In the genomic region with DNA sequence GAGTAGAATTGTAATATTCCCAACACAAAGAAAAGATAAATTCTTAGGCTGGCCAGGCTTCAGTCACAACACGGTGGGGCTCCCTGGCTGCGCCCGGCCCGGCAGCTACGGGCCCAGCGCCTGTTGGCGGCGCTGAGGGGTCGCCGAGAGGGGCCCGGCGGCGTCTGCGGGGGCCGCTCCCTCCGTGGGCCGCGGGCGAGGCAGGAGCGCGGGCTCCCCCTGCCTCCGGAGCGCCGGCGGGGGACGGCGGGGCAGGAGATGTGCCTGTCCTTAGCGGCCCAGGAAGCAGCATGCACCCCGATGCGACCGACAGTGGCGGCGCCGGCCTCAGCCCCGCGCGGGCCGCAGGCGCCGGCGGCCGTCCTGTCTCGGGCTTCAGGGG, we compare ENCODE assay signal across 8 cellular contexts.
DNase-seq lines count a peak whose midpoint lies in the region; ATAC-seq and TF ChIP-seq lines count a peak whose summit lies in the region.
"Not testable (repeated sequence)": the region's sequence is repeated elsewhere in the genome, so short reads cannot be mapped to it uniquely, and the experiment has no call there.

No MANE protein-coding gene starts in this region.

- not testable (repeated sequence) for TF ChIP-seq CTCF in RWPE2 (IDR thresholded peaks at IDR 0.05; ENCODE audit: poor library complexity, severe bottlenecking); fibroblast of pulmonary artery (IDR thresholded peaks at IDR 0.05; ENCODE audit: low read length, missing control alignments)

- H3K9ac ChIP-seq in mucosa of rectum (ENCODE audit: low read depth in 1 of 2, low read length in 2 of 2) = peak overlapping the region in 1 of 2 donors; percentile 65

- not testable (repeated sequence) for H3K36me3 ChIP-seq in RWPE2 (ENCODE audit: low read depth); mucosa of rectum (ENCODE audit: control insufficient read depth in 2 of 2, insufficient read depth in 2 of 2, low read length in 2 of 2)

- H3K4me1 ChIP-seq in RWPE2 (ENCODE audit: insufficient read depth, poor library complexity, severe bottlenecking); mucosa of rectum (ENCODE audit: control insufficient read depth in 2 of 2, insufficient read depth in 2 of 2, low read length in 2 of 2): not testable (repeated sequence)

- H3K27me3 ChIP-seq in RWPE2 (ENCODE audit: insufficient read depth, poor library complexity, severe bottlenecking); mucosa of rectum (ENCODE audit: control insufficient read depth in 2 of 2, insufficient read depth in 2 of 2, low read length in 2 of 2): not testable (repeated sequence)

- H3K4me3 ChIP-seq in RWPE2 (ENCODE audit: severe bottlenecking) (peak overlapping the region; percentile 7), mucosa of rectum (ENCODE audit: low read length in 2 of 2) (peak overlapping the region; percentile 0 to 43)
- H3K4me3 ChIP-seq in fibroblast of pulmonary artery (replicated peaks; ENCODE audit: low read depth, low read length) = not testable (repeated sequence)

- not testable (repeated sequence) for H3K9me3 ChIP-seq in RWPE2 (ENCODE audit: severe bottlenecking); mucosa of rectum (ENCODE audit: control insufficient read depth in 2 of 2, low read length in 2 of 2)

- H3K27ac ChIP-seq in RWPE2 (ENCODE audit: poor library complexity, severe bottlenecking); mucosa of rectum (ENCODE audit: low read depth in 2 of 2, low read length in 2 of 2): not testable (repeated sequence)

- DNase-seq in Daoy (ENCODE audit: low read depth) (peak; percentile 65), activated gamma-delta T cell (lab: John Stamatoyannopoulos, UW) (peak; percentile 22), fibroblast of pulmonary artery (ENCODE audit: low read depth) (peak; percentile 8)
- not testable (repeated sequence) for DNase-seq in RWPE2 (ENCODE audit: low spot score)
- peak; percentile 13 to 21 for DNase-seq in stimulated activated CD8-positive, alpha-beta memory T cell treated with anti-CD3 and anti-CD28 coated beads, Interleukin-2, amount 100 ng/mL, for 48 hours (ENCODE audit: low read depth in 2 of 2)

- peak; percentile 55 for ATAC-seq in GM21528 (IDR thresholded peaks at IDR 0.05; ENCODE audit: low FRiP score, unreplicated experiment)
- peak; percentile 52 for ATAC-seq in HG03439 (IDR thresholded peaks at IDR 0.05; ENCODE audit: unreplicated experiment)
- ATAC-seq in RWPE2 (ENCODE audit: low read depth) = peak; percentile 57
